Comparison of ENCODE assay signal across 33 cellular contexts in the genomic region with DNA sequence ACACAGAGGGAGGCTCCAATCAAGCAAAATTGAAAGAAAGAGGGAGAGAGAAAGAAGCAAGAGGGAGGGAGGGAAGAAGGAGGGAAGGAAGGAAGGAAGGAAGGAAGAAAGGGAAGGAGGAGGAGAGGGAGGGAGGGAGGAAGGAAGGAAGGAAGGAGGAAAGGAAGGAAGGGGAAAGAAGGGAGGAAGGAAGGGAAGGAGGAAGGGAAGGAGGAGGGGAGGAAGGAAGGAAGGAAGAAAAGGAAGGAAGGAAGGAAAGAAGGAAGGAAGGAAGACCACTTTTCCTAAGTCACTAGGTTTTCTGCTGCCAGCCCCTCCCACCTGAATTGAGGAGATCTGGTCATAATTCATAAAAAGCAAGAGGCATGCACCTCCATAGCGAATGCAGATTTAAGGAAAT.
DNase-seq lines count a peak whose midpoint lies in the region; ATAC-seq, FAIRE-seq and TF ChIP-seq lines count a peak whose summit lies in the region.
"Had no signal": no experiment of that assay in that cellular context is flagged by ENCODE, and none has a peak within 500 bp of the region (broad histone marks: within the 10 kb centered on the region; RNA-seq: fewer than 3 reads in every experiment).

No MANE protein-coding gene starts in this region.

- TF ChIP-seq EP300 in HepG2 (IDR thresholded peaks at IDR 0.05; ENCODE audit: low read depth in 2 of 2, low read length in 2 of 2), result no peak
- TF ChIP-seq EP300 in HepG2 (CRISPR knock-in tag; IDR thresholded peaks at IDR 0.05; ENCODE audit: borderline replicate concordance), result no peak
- no peak for TF ChIP-seq EP300 in K562 (IDR thresholded peaks at IDR 0.05; ENCODE audit: low read length)
- no peak for TF ChIP-seq EP300 in upper lobe of left lung (IDR thresholded peaks at IDR 0.05)

- peaks cover 0 to 6% of the 10 kb centered on the region in 2 experiments; a peak in 3 of 5 replicates for H3K27me3 ChIP-seq in HepG2 (ENCODE audit: control insufficient read depth in 1 of 2, insufficient read depth in 2 of 2, low read length in 2 of 2)
- H3K27me3 ChIP-seq in right lobe of liver, result no peaks in the 10 kb centered on the region
- H3K27me3 ChIP-seq in K562 (ENCODE audit: control insufficient read depth in 2 of 2, insufficient read depth in 2 of 2, low read length in 2 of 2), result peaks cover 0 to 2% of the 10 kb centered on the region in 2 experiments; a peak in 2 of 5 replicates
- H3K27me3 ChIP-seq in upper lobe of left lung, result no peaks in the 10 kb centered on the region
- H3K27me3 ChIP-seq: BE2C; BLaER1; BLaER1 treated with 17β-estradiol and CSF1 and Interleukin-3, amounts not matched to agents 10 nM and 100 nM had no signal

- FAIRE-seq in HepG2 (lab: Jason Lieb, UNC) (no peak), K562 (lab: Jason Lieb, UNC) (no peak)
- FAIRE-seq: A204.1, A549, D721Med had no signal

- intact Hi-C loops in HepG2 (cut with micrococcal nuclease; ENCODE audit: unreplicated experiment) (no loop called here), right lobe of liver (cut with DNase I) (no loop called here), K562 (cut with micrococcal nuclease) (no loop called here)

- no peaks in the 10 kb centered on the region for H3K9me1 ChIP-seq in K562 (ENCODE audit: control insufficient read depth, insufficient read depth, low read length)

- H3K36me3 ChIP-seq in HepG2 (replicated peaks in 1 of 2; ENCODE audit: control insufficient read depth in 1 of 2, insufficient read depth in 2 of 2, low read length in 2 of 2) (no peaks in the 10 kb centered on the region), right lobe of liver (no peaks in the 10 kb centered on the region), HEK293 (ENCODE audit: control insufficient read depth in 2 of 2, insufficient read depth in 1 of 2, low read length in 2 of 2) (no peaks in the 10 kb centered on the region), K562 (ENCODE audit: control insufficient read depth, insufficient read depth, low read length) (no peaks in the 10 kb centered on the region), upper lobe of left lung (no peaks in the 10 kb centered on the region)
- H3K36me3 ChIP-seq: BE2C; BLaER1; BLaER1 treated with 17β-estradiol and CSF1 and Interleukin-3, amounts not matched to agents 10 nM and 100 nM had no signal

- H2AFZ ChIP-seq in HepG2 (ENCODE audit: low read length) (no peak overlapping the region), K562 (ENCODE audit: low read depth, low read length) (no peak overlapping the region)

- H3K4me3 ChIP-seq in HepG2 (replicated peaks in 1 of 3; ENCODE audit: insufficient read depth in 1 of 3, low read depth in 2 of 3, low read length in 3 of 3) (no peak overlapping the region), right lobe of liver (no peak overlapping the region), HEK293 (ENCODE audit: low read depth, low read length) (no peak overlapping the region), K562 (no peak overlapping the region), upper lobe of left lung (no peak overlapping the region)
- H3K4me3 ChIP-seq: A549; BLaER1; BLaER1 treated with 17β-estradiol and CSF1 and Interleukin-3, amounts not matched to agents 10 nM and 100 nM had no signal

- CTCF ChIA-PET in HepG2 (lab: Yijun Ruan, JAX; ENCODE audit: low intra/inter-chr PET ratio, low total read pairs) (no interaction called here), HEK293 (lab: Yijun Ruan, JAX) (interaction anchor here (1.7 kb wide), 1 partner anchor 9 kb away, joined by 4 read pairs; no protein-coding TSS in a partner anchor), K562 (lab: Yijun Ruan, JAX; ENCODE audit: low intra/inter-chr PET ratio) (no interaction called here)

- TF ChIP-seq RAD21 in HepG2 (CRISPR knock-in tag; IDR thresholded peaks at IDR 0.05) (no peak), K562 (CRISPR knock-in tag; conservative IDR thresholded peaks at IDR 0.05 in 1 of 2, IDR thresholded peaks at IDR 0.05 in 1 of 2) (no peak)

- DNase-seq in HepG2 (ENCODE audit: low spot score), result no peak
- no peak for DNase-seq in right lobe of liver
- DNase-seq in K562 (ENCODE audit: extremely low read depth in 1 of 4, low spot score in 3 of 4), result no peak
- DNase-seq in upper lobe of left lung, result no peak
- DNase-seq in GM20000 (ENCODE audit: low spot score), result no peak
- DNase-seq: 8988T; ACHN; AML-193; BE2C; C1 segment of cervical spinal cord; Caco-2; Calu3; CD4-positive, alpha-beta memory T cell; CD4-positive, alpha-beta T cell; CD4-positive, CD25-positive, alpha-beta regulatory T cell; CD8-positive, alpha-beta memory T cell; CD8-positive, alpha-beta T cell; COR-L47; DMS 273 treated with DMSO at 0.1 percent for 48 hours; DMS153; DMS53; DMS79; DMS79 treated with DMSO at 0.1 percent for 48 hours; DND-41; EL had no signal

- no peak for ATAC-seq in HepG2
- no peak for ATAC-seq in right lobe of liver
- ATAC-seq in K562, result no peak
- no peak for ATAC-seq in upper lobe of left lung (ENCODE audit: low FRiP score in 2 of 2)
- ATAC-seq: A549; CD8-positive, alpha-beta T cell had no signal

- no TSS peak for BruUV-seq in HepG2 (replicated peaks; lab: Mats Ljungman, UMichigan)
- BruUV-seq in K562 (replicated peaks; lab: Mats Ljungman, UMichigan), result no TSS peak

- H4K20me1 ChIP-seq in HepG2 (ENCODE audit: insufficient read depth, low read length) (no peaks in the 10 kb centered on the region), K562 (replicated peaks; ENCODE audit: control insufficient read depth, insufficient read depth, low read length) (no peaks in the 10 kb centered on the region)
- H4K20me1 ChIP-seq: BLaER1; BLaER1 treated with 17β-estradiol and CSF1 and Interleukin-3, amounts not matched to agents 10 nM and 100 nM had no signal

- H3K4me1 ChIP-seq in HepG2 (ENCODE audit: insufficient read depth, low read length), result no peaks in the 10 kb centered on the region
- no peaks in the 10 kb centered on the region for H3K4me1 ChIP-seq in right lobe of liver
- H3K4me1 ChIP-seq in HEK293 (ENCODE audit: control insufficient read depth, insufficient read depth, low read length), result no peaks in the 10 kb centered on the region
- H3K4me1 ChIP-seq in K562 (replicated peaks in 1 of 2; ENCODE audit: control insufficient read depth in 2 of 2, insufficient read depth in 2 of 2, low read length in 2 of 2), result no peaks in the 10 kb centered on the region
- H3K4me1 ChIP-seq in upper lobe of left lung, result no peaks in the 10 kb centered on the region
- H3K4me1 ChIP-seq: A549, BE2C, BLaER1, Caco-2 had no signal

- H3K79me2 ChIP-seq in HepG2 (ENCODE audit: insufficient read depth, low read length) (no peaks in the 10 kb centered on the region), K562 (ENCODE audit: control insufficient read depth, insufficient read depth, low read length) (no peaks in the 10 kb centered on the region)

- TF ChIP-seq CTCF in HepG2 (CRISPR knock-in tag; IDR thresholded peaks at IDR 0.05) (no peak), right lobe of liver (IDR thresholded peaks at IDR 0.05) (no peak), HEK293 (tag by site-specific recombination; IDR thresholded peaks at IDR 0.05) (no peak), K562 (IDR thresholded peaks at IDR 0.05 in 2 of 3, conservative IDR thresholded peaks at IDR 0.05 in 1 of 3; ENCODE audit: insufficient read depth in 2 of 3, low read depth in 1 of 3, low read length in 3 of 3) (no peak), upper lobe of left lung (IDR thresholded peaks at IDR 0.05) (no peak), GM20000 (IDR thresholded peaks at IDR 0.05; ENCODE audit: extremely low read depth, missing control alignments) (no peak)

- no peak overlapping the region for H3K4me2 ChIP-seq in HepG2 (ENCODE audit: low read depth, low read length)
- H3K4me2 ChIP-seq in K562 (ENCODE audit: insufficient read depth, low read length), result no peak overlapping the region
- H3K4me2 ChIP-seq: A549; BLaER1; BLaER1 treated with 17β-estradiol and CSF1 and Interleukin-3, amounts not matched to agents 10 nM and 100 nM had no signal

- 44% methylated on average over 1 of the region's 1 CpG for WGBS in HepG2 (ENCODE audit: low lambda C conversion rate)
- WGBS in right lobe of liver (ENCODE audit: insufficient coverage, low coverage, low lambda C conversion rate, missing lambda C conversion rate), result 70% methylated on average over 1 of the region's 1 CpG
- WGBS in K562 (ENCODE audit: insufficient coverage, low coverage, missing lambda C conversion rate), result 0% methylated on average over 1 of the region's 1 CpG
- 67 to 80% methylated on average over 1 of the region's 1 CpG for WGBS in upper lobe of left lung, 2 donors

- no peaks in the 10 kb centered on the region for H3K9me3 ChIP-seq in HepG2 (ENCODE audit: low read length)
- no peaks in the 10 kb centered on the region for H3K9me3 ChIP-seq in right lobe of liver
- H3K9me3 ChIP-seq in HEK293 (ENCODE audit: control insufficient read depth, insufficient read depth, low read depth, low read length), result no peaks in the 10 kb centered on the region
- no peaks in the 10 kb centered on the region for H3K9me3 ChIP-seq in K562 (replicated peaks; ENCODE audit: control insufficient read depth, insufficient read depth, low read depth, low read length)
- H3K9me3 ChIP-seq in upper lobe of left lung, result peaks cover 0 to 11% (median 0%) of the 10 kb centered on the region in 4 donors
- H3K9me3 ChIP-seq: BE2C, Caco-2 had no signal

- no peak for TF ChIP-seq POLR2A in HepG2 (IDR thresholded peaks at IDR 0.05; ENCODE audit: insufficient read depth in 1 of 2, low read depth in 2 of 2, low read length in 2 of 2)
- no peak for TF ChIP-seq POLR2A in right lobe of liver (IDR thresholded peaks at IDR 0.05)
- no peak for TF ChIP-seq POLR2A in K562 (conservative IDR thresholded peaks at IDR 0.05)
- TF ChIP-seq POLR2A in upper lobe of left lung (IDR thresholded peaks at IDR 0.05), result no peak

- H3K27ac ChIP-seq in HepG2 (ENCODE audit: extremely low read length, insufficient read depth, low read length), result no peak overlapping the region
- no peak overlapping the region for H3K27ac ChIP-seq in right lobe of liver
- H3K27ac ChIP-seq in HEK293 (ENCODE audit: extremely low read depth, low read depth, low read length), result no peak overlapping the region
- no peak overlapping the region for H3K27ac ChIP-seq in K562 (ENCODE audit: extremely low read depth, low read depth, low read length)
- H3K27ac ChIP-seq in upper lobe of left lung, result no peak overlapping the region
- H3K27ac ChIP-seq: 22Rv1; A549; BLaER1; BLaER1 treated with 17β-estradiol and CSF1 and Interleukin-3, amounts not matched to agents 10 nM and 100 nM; C4-2B had no signal

- POLR2A ChIA-PET in HepG2 (lab: Yijun Ruan, JAX) (no interaction called here), HEK293 (lab: Yijun Ruan, JAX) (no interaction called here), K562 (lab: Yijun Ruan, JAX) (no interaction called here)

- in situ Hi-C loops in HepG2 (cut with HindIII; ENCODE audit: extremely low pct_ligation_motif_present, low pct_unique_long_range_greater_than_20kb), result no loop called here
- in situ Hi-C loops in K562 (cut with MboI), result no loop called here

- H3K9ac ChIP-seq in HepG2 (ENCODE audit: insufficient read depth, low read depth, low read length) (no peak overlapping the region), K562 (ENCODE audit: insufficient read depth in 1 of 2, low read depth in 2 of 2, low read length in 2 of 2) (no peak overlapping the region)
- H3K9ac ChIP-seq: BLaER1; BLaER1 treated with 17β-estradiol and CSF1 and Interleukin-3, amounts not matched to agents 10 nM and 100 nM had no signal

TF ChIP-seq in HEK293, 187 proteins besides CTCF, POLR2A, EP300 and RAD21 (continues in another document):
- TF ChIP-seq ZNF366 (tag by site-specific recombination; conservative IDR thresholded peaks at IDR 0.05), result peak; percentile 94

Comparison
In these comparisons a context has a peak if more than half of its experiments do, and no peak if none do; other contexts are left out.
1. Of the 241 proteins assayed by ChIP-seq in both HepG2 and K562: peak only in HepG2: HNRNPK; only in K562: none; in both: PCBP2; in neither: 239.